ENCODE assay signal across 1 cellular context in the genomic region with DNA sequence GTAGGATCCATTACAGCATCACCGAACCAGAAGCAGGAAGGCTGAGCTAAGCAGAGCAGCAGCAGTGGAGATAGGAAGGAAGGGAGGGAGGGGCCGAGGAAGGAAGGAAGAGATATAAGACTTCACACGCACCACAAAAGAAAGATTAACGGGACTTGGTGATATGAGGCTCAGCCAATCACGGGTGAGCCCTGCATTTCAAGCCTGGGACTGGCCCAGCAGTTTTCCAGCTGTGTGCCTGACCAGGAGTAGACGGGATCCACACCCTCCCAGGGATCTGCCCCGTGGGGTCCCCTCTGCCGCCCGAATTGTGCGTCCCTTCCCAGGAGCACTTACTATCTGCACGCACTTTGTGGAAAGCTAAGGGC.
TF ChIP-seq lines count a peak whose summit lies in the region.

No MANE protein-coding gene starts in this region.

TF ChIP-seq in H1, 55 proteins besides CTCF, POLR2A, EP300 and RAD21:
- TF ChIP-seq RNF2 (IDR thresholded peaks at IDR 0.05; ENCODE audit: borderline replicate concordance, low read depth, low read length, missing control alignments, poor library complexity, severe bottlenecking) (no peak), MAFK (IDR thresholded peaks at IDR 0.05; ENCODE audit: low read depth, low read length) (no peak), SIN3A (conservative IDR thresholded peaks at IDR 0.05 in 1 of 2, IDR thresholded peaks at IDR 0.05 in 1 of 2; ENCODE audit: low read depth in 1 of 2, low read length in 2 of 2) (no peak), RFX5 (IDR thresholded peaks at IDR 0.05; ENCODE audit: borderline replicate concordance, low read depth, low read length) (no peak), SUZ12 (IDR thresholded peaks at IDR 0.05; ENCODE audit: low read length) (no peak), BRCA1 (IDR thresholded peaks at IDR 0.05; ENCODE audit: low read depth, low read length) (no peak)
- TF ChIP-seq, protein P1, sequence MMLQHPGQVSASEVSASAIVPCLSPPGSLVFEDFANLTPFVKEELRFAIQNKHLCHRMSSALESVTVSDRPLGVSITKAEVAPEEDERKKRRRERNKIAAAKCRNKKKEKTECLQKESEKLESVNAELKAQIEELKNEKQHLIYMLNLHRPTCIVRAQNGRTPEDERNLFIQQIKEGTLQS (IDR thresholded peaks at IDR 0.05; ENCODE audit: insufficient read depth, low read depth, low read length): no peak
